ENCODE assay signal across 1 cellular context in genomic region chr15:43230640-43231115, GRCh38.
TF ChIP-seq lines count a peak whose summit lies in the region.

No MANE protein-coding gene starts in this region.

TF ChIP-seq in K562, 482 proteins besides CTCF, POLR2A, EP300 and RAD21 (continued from another document and continues in another):
- no peak for TF ChIP-seq ZBTB34 (CRISPR knock-in tag; IDR thresholded peaks at IDR 0.05)
- TF ChIP-seq XRCC3 (IDR thresholded peaks at IDR 0.05), result no peak
- TF ChIP-seq PHB (CRISPR knock-in tag; IDR thresholded peaks at IDR 0.05), result no peak
- no peak for TF ChIP-seq ATF4 (CRISPR knock-in tag; IDR thresholded peaks at IDR 0.05)
- no peak for TF ChIP-seq MIER1 (IDR thresholded peaks at IDR 0.05; ENCODE audit: low read depth)
- TF ChIP-seq MECOM (CRISPR knock-in tag; IDR thresholded peaks at IDR 0.05), result 0 out of 2 replicates have a peak, but pooled peaks have one; percentile 11
- no peak for TF ChIP-seq TCFL5 (CRISPR knock-in tag; conservative IDR thresholded peaks at IDR 0.05)
- TF ChIP-seq PML (IDR thresholded peaks at IDR 0.05; ENCODE audit: low read length), result peak; percentile 34; the same call in 1 of the 2 replicates
- no peak for TF ChIP-seq HMG20A (CRISPR knock-in tag; conservative IDR thresholded peaks at IDR 0.05)
- TF ChIP-seq, protein P1, sequence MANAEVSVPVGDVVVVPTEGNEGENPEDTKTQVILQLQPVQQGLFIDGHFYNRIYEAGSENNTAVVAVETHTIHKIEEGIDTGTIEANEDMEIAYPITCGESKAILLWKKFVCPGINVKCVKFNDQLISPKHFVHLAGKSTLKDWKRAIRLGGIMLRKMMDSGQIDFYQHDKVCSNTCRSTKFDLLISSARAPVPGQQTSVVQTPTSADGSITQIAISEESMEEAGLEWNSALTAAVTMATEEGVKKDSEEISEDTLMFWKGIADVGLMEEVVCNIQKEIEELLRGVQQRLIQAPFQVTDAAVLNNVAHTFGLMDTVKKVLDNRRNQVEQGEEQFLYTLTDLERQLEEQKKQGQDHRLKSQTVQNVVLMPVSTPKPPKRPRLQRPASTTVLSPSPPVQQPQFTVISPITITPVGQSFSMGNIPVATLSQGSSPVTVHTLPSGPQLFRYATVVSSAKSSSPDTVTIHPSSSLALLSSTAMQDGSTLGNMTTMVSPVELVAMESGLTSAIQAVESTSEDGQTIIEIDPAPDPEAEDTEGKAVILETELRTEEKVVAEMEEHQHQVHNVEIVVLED (CRISPR knock-in tag; IDR thresholded peaks at IDR 0.05), result no peak
- TF ChIP-seq, protein P2, sequence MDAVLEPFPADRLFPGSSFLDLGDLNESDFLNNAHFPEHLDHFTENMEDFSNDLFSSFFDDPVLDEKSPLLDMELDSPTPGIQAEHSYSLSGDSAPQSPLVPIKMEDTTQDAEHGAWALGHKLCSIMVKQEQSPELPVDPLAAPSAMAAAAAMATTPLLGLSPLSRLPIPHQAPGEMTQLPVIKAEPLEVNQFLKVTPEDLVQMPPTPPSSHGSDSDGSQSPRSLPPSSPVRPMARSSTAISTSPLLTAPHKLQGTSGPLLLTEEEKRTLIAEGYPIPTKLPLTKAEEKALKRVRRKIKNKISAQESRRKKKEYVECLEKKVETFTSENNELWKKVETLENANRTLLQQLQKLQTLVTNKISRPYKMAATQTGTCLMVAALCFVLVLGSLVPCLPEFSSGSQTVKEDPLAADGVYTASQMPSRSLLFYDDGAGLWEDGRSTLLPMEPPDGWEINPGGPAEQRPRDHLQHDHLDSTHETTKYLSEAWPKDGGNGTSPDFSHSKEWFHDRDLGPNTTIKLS (IDR thresholded peaks at IDR 0.05; ENCODE audit: borderline replicate concordance, low read depth), result peak; percentile 29; the same call in 1 of the 2 replicates
- no peak for TF ChIP-seq BACH1 (tag; IDR thresholded peaks at IDR 0.05)
- peak; percentile 62; the same call in 1 of the 2 replicates for TF ChIP-seq HDGF (IDR thresholded peaks at IDR 0.05)
- TF ChIP-seq USF1 (CRISPR knock-in tag; IDR thresholded peaks at IDR 0.05), result no peak
- no peak for TF ChIP-seq PTTG1 (tag; IDR thresholded peaks at IDR 0.05; ENCODE audit: low read depth)
- no peak for TF ChIP-seq RBM14 (IDR thresholded peaks at IDR 0.05; ENCODE audit: borderline replicate concordance, insufficient read depth, low read depth, low read length)
- TF ChIP-seq HDAC2 (IDR thresholded peaks at IDR 0.05), result peak; percentile 84
- no peak for TF ChIP-seq ZNF586 (CRISPR knock-in tag; conservative IDR thresholded peaks at IDR 0.05)
- no peak for TF ChIP-seq ZNF224 (CRISPR knock-in tag; IDR thresholded peaks at IDR 0.05)
- TF ChIP-seq, protein P3, sequence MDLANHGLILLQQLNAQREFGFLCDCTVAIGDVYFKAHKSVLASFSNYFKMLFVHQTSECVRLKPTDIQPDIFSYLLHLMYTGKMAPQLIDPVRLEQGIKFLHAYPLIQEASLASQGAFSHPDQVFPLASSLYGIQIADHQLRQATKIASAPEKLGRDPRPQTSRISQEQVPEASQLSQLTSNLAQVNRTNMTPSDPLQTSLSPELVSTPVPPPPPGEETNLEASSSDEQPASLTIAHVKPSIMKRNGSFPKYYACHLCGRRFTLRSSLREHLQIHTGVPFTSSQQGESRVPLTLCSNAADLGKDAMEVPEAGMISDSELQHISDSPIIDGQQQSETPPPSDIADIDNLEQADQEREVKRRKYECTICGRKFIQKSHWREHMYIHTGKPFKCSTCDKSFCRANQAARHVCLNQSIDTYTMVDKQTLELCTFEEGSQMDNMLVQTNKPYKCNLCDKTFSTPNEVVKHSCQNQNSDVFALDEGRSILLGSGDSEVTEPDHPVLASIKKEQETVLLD (IDR thresholded peaks at IDR 0.05), result no peak; the same call in 1 of the 2 replicates
- TF ChIP-seq EZH2 (IDR thresholded peaks at IDR 0.05; ENCODE audit: borderline replicate concordance, low read depth, low read length), result no peak
- TF ChIP-seq SRF (CRISPR knock-in tag; IDR thresholded peaks at IDR 0.05), result no peak
- TF ChIP-seq PRDM10 (IDR thresholded peaks at IDR 0.05; ENCODE audit: partially characterized antibody), result peak; percentile 43
- TF ChIP-seq ZNF41 (CRISPR knock-in tag; conservative IDR thresholded peaks at IDR 0.05), result no peak
- peak; percentile 68 for TF ChIP-seq SOX6 (IDR thresholded peaks at IDR 0.05)
- no peak for TF ChIP-seq TAF1 (IDR thresholded peaks at IDR 0.05; ENCODE audit: control insufficient read depth, extremely low read depth, insufficient read depth, low read length, severe bottlenecking)
- no peak for TF ChIP-seq TAF15 (IDR thresholded peaks at IDR 0.05; ENCODE audit: low read depth, low read length)
- no peak for TF ChIP-seq CREB1 (IDR thresholded peaks at IDR 0.05)
- no peak for TF ChIP-seq CREB1 (CRISPR knock-in tag; IDR thresholded peaks at IDR 0.05)
- TF ChIP-seq ETV1 (tag; conservative IDR thresholded peaks at IDR 0.05; ENCODE audit: low read depth), result peak; percentile 69
- no peak for TF ChIP-seq ILF3 (IDR thresholded peaks at IDR 0.05; ENCODE audit: borderline replicate concordance)
- no peak for TF ChIP-seq PCBP2 (IDR thresholded peaks at IDR 0.05; ENCODE audit: low read depth, low read length, poor library complexity, severe bottlenecking)
- TF ChIP-seq SMARCA4 (IDR thresholded peaks at IDR 0.05), result peak; percentile 86
- TF ChIP-seq ASH1L (IDR thresholded peaks at IDR 0.05; ENCODE audit: borderline replicate concordance, low read depth, partially characterized antibody), result no peak
- TF ChIP-seq ETS2 (tag; IDR thresholded peaks at IDR 0.05; ENCODE audit: borderline replicate concordance, poor library complexity, severe bottlenecking), result no peak
- TF ChIP-seq, protein P4, sequence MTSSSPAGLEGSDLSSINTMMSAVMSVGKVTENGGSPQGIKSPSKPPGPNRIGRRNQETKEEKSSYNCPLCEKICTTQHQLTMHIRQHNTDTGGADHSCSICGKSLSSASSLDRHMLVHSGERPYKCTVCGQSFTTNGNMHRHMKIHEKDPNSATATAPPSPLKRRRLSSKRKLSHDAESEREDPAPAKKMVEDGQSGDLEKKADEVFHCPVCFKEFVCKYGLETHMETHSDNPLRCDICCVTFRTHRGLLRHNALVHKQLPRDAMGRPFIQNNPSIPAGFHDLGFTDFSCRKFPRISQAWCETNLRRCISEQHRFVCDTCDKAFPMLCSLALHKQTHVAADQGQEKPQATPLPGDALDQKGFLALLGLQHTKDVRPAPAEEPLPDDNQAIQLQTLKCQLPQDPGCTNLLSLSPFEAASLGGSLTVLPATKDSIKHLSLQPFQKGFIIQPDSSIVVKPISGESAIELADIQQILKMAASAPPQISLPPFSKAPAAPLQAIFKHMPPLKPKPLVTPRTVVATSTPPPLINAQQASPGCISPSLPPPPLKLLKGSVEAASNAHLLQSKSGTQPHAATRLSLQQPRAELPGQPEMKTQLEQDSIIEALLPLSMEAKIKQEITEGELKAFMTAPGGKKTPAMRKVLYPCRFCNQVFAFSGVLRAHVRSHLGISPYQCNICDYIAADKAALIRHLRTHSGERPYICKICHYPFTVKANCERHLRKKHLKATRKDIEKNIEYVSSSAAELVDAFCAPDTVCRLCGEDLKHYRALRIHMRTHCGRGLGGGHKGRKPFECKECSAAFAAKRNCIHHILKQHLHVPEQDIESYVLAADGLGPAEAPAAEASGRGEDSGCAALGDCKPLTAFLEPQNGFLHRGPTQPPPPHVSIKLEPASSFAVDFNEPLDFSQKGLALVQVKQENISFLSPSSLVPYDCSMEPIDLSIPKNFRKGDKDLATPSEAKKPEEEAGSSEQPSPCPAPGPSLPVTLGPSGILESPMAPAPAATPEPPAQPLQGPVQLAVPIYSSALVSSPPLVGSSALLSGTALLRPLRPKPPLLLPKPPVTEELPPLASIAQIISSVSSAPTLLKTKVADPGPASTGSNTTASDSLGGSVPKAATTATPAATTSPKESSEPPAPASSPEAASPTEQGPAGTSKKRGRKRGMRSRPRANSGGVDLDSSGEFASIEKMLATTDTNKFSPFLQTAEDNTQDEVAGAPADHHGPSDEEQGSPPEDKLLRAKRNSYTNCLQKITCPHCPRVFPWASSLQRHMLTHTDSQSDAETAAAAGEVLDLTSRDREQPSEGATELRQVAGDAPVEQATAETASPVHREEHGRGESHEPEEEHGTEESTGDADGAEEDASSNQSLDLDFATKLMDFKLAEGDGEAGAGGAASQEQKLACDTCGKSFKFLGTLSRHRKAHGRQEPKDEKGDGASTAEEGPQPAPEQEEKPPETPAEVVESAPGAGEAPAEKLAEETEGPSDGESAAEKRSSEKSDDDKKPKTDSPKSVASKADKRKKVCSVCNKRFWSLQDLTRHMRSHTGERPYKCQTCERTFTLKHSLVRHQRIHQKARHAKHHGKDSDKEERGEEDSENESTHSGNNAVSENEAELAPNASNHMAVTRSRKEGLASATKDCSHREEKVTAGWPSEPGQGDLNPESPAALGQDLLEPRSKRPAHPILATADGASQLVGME (CRISPR knock-in tag; IDR thresholded peaks at IDR 0.05), result no peak
- TF ChIP-seq ZFP36 (IDR thresholded peaks at IDR 0.05; ENCODE audit: low read depth, low read length, partially characterized antibody), result peak; percentile 99
- TF ChIP-seq RFX5 (IDR thresholded peaks at IDR 0.05; ENCODE audit: low read depth, low read length), result no peak
- 0 out of 2 replicates have a peak, but pooled peaks have one; percentile 34 for TF ChIP-seq ZNF766 (CRISPR knock-in tag; conservative IDR thresholded peaks at IDR 0.05)
- TF ChIP-seq SNIP1 (IDR thresholded peaks at IDR 0.05; ENCODE audit: low read depth), result no peak
- TF ChIP-seq TEAD4 (IDR thresholded peaks at IDR 0.05; ENCODE audit: low read length), result peak; percentile 89
- no peak for TF ChIP-seq TEAD4 (CRISPR knock-in tag; IDR thresholded peaks at IDR 0.05; ENCODE audit: borderline replicate concordance)
- no peak for TF ChIP-seq HDAC3 (IDR thresholded peaks at IDR 0.05; ENCODE audit: borderline replicate concordance, partially characterized antibody)
- TF ChIP-seq SREBF1 (IDR thresholded peaks at IDR 0.05; ENCODE audit: borderline replicate concordance, low read depth, low read length), result no peak
- no peak for TF ChIP-seq ZNF280A (IDR thresholded peaks at IDR 0.05; ENCODE audit: low read depth, partially characterized antibody)
